ENCODE assay signal across 7 cellular contexts in the genomic region with DNA sequence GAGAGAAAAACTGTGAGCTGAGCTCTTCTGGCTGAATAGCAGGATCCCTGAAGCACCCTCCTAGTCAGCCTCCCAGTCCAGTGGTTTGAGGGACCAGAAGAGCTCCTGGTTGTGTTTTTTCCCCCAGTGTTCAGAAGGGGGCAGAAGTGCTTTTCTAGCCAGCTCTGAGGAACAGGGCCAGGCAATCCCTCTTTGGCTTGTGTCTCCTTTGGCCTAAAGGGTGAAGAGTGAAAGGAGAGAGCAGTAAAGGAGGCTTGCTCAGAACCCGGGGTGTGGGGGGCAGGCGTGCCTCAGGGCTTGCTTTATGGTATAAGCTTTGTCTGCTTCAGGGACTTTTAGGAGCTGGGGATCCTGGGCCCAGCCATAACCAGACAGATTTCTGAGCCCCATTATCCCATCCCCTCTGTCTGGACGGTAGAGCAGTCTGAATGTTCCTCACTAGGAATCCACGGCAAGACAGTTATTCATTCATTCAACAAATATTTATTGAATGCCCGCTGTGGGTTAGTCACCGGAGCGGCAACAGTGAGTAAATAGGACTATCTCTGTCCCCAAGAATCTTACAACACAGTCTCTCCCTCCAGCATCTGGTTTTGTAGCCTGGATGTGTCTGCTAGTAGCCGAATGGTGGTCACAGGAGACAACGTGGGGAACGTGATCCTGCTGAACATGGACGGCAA. TPM values are rescaled to one million over a fixed set of nuclear protein-coding genes. Genes with fewer than 3 reads are reported as not detected.
DNase-seq lines count a peak whose midpoint lies in the region; ATAC-seq, FAIRE-seq and TF ChIP-seq lines count a peak whose summit lies in the region.
"Had no signal": no experiment of that assay in that cellular context is flagged by ENCODE, and none has a peak within 500 bp of the region (broad histone marks: within the 10 kb centered on the region; RNA-seq: fewer than 3 reads in every experiment).

No MANE protein-coding gene starts in this region.

- no peak for FAIRE-seq in small intestine (lab: Jason Lieb, UNC)

- no peaks in the 10 kb centered on the region for H3K36me3 ChIP-seq in small intestine (ENCODE audit: control insufficient read depth in 2 of 2, insufficient read depth in 2 of 2, low read length in 2 of 2)

- H3K4me3 ChIP-seq in dorsolateral prefrontal cortex = peak overlapping the region in 18 of 59 donors; percentile 0 to 39 (median 12)
- peak overlapping the region in 1 of 2 donors; percentile 23 for H3K4me3 ChIP-seq in small intestine (ENCODE audit: low read depth in 1 of 2, low read length in 2 of 2)

- DNase-seq in AG09319 (ENCODE audit: extremely low read depth, low read depth) (no peak), NAMALWA (ENCODE audit: low spot score) (peak; percentile 48), dorsolateral prefrontal cortex (no peak), small intestine (peak; percentile 64), Ammon's horn (ENCODE audit: low spot score) (no peak)
- DNase-seq: naive B cell had no signal

- no peak for ATAC-seq in HG02973 (IDR thresholded peaks at IDR 0.05; ENCODE audit: unreplicated experiment)

- no peaks in the 10 kb centered on the region for H3K9me3 ChIP-seq in small intestine (ENCODE audit: control insufficient read depth, low read depth)

- WGBS in small intestine, 3 donors = 17 to 67% (median 31%) methylated on average over 11 of the region's 11 CpGs

- intact Hi-C loops in dorsolateral prefrontal cortex (cut with DNase I) = no loop called here

- H3K4me1 ChIP-seq in small intestine (ENCODE audit: control insufficient read depth in 2 of 2, insufficient read depth in 1 of 2, low read depth in 1 of 2, low read length in 1 of 2) = no peaks in the 10 kb centered on the region

- H3K27me3 ChIP-seq in dorsolateral prefrontal cortex (no peaks in the 10 kb centered on the region), small intestine (ENCODE audit: control insufficient read depth in 2 of 2, insufficient read depth in 2 of 2, low read length in 2 of 2) (no peaks in the 10 kb centered on the region)

- H3K27ac ChIP-seq in dorsolateral prefrontal cortex (peak overlapping the region in 12 of 59 donors; percentile 8 to 66 (median 30)), small intestine (ENCODE audit: low read depth in 1 of 2, low read length in 1 of 2) (peak overlapping the region in 1 of 2 donors; percentile 2)

- peak; percentile 46 for TF ChIP-seq CTCF in AG09319 (IDR thresholded peaks at IDR 0.05; ENCODE audit: low read depth, low read length)
- TF ChIP-seq CTCF in dorsolateral prefrontal cortex (IDR thresholded peaks at IDR 0.05 in 54 of 56, conservative IDR thresholded peaks at IDR 0.05 in 2 of 56; ENCODE audit: low read depth in 1 of 56, partially characterized antibody in 56 of 56) = peak in 35 of 56 donors; percentile 12 to 50 (median 32)

RNA-seq across cellular contexts. Expression of a gene that starts 14.5 kb away (rescaled TPM):
- total RNA-seq in dorsolateral prefrontal cortex = 10 to 100 TPM; 23.3 to 58.3 (median 37.1) TPM
- 10 to 100 TPM; 44.1 to 53.3 (median 48.6) TPM for polyA plus RNA-seq in small intestine

RNA-seq across cellular contexts. Expression of a gene that starts 19.4 kb away (rescaled TPM):
- 10 to 100 TPM in 118 of 120 experiments, 1 to 10 TPM in 2; 7.0 to 40.6 (median 19.7) TPM for total RNA-seq in dorsolateral prefrontal cortex
- polyA plus RNA-seq in small intestine = 10 to 100 TPM; 25.1 to 39.4 (median 26.2) TPM

RNA-seq across cellular contexts. Expression of a gene that starts 23.7 kb away (rescaled TPM):
- 10 to 100 TPM; 12.9 to 37.0 (median 21.7) TPM for total RNA-seq in dorsolateral prefrontal cortex
- polyA plus RNA-seq in small intestine = 100 to 1,000 TPM; 102 to 366 (median 223) TPM

RNA-seq across cellular contexts. Expression of a gene that starts 35.8 kb away (rescaled TPM):
- 100 to 1,000 TPM; 149 to 312 (median 228) TPM for total RNA-seq in dorsolateral prefrontal cortex
- 10 to 100 TPM; 19.2 to 27.7 (median 23.9) TPM for polyA plus RNA-seq in small intestine

RNA-seq across cellular contexts. Expression of a gene that starts 47.9 kb away (rescaled TPM):
- 10 to 100 TPM in 117 of 120 experiments, 1 to 10 TPM in 3; 7.7 to 54.9 (median 21.5) TPM for total RNA-seq in dorsolateral prefrontal cortex
- polyA plus RNA-seq in small intestine = 1 to 10 TPM; 2.0 to 6.5 (median 4.9) TPM

Comparison
In these comparisons a context has a peak if more than half of its experiments do, and no peak if none do; other contexts are left out.
1. DNase-seq: peak in NAMALWA (single experiment) and small intestine (single experiment); none in AG09319 (single experiment), dorsolateral prefrontal cortex (0 of 10) and Ammon's horn (single experiment).